In the genomic region with DNA sequence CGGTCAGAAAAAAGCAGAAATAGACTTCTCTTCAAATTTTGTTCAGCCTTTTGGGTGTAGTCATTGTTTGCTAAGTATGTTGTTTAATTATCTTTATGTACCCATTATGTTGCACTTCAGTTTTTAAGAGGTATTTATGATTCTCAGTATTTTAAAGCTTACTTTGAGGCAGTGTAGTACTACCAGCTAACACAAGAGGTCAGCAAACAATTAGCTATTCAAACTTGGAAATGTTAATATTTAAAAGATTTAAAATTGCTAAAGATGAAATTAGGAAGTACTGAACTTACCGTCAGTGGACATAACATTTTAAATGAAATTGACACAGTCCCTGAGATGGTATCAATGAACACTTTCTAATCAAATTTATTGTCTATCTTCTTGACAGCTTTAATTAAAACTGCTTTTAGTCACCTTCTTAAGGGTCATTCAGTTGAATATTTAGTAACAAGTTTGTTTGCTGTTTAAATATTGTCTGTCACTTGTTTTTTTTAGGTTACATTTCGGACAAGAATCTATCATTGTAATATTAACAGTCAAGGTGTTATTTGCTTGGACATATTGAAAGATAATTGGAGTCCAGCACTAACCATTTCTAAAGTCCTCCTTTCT, we compare ENCODE assay signal across 8 cellular contexts. TPM values are rescaled to one million over a fixed set of nuclear protein-coding genes. Genes with fewer than 3 reads are reported as not detected.
A peak's percentile ranks its signal among the peaks of the same experiment; 100 is the strongest.
DNase-seq lines count a peak whose midpoint lies in the region; ATAC-seq, FAIRE-seq and TF ChIP-seq lines count a peak whose summit lies in the region.

No MANE protein-coding gene starts in this region.

- in situ Hi-C loops in K562 (cut with MboI), result no loop called here

- no peaks in the 10 kb centered on the region for H3K79me1 ChIP-seq in neuronal stem cell (ENCODE audit: low read depth, low read length)

- no peak overlapping the region for H2BK120ac ChIP-seq in neuronal stem cell (ENCODE audit: low read depth, low read length)

- H3K9me3 ChIP-seq in K562 (replicated peaks; ENCODE audit: control insufficient read depth, insufficient read depth, low read depth, low read length), result no peaks in the 10 kb centered on the region
- H3K9me3 ChIP-seq in neuronal stem cell (replicated peaks in 1 of 2; ENCODE audit: control insufficient read depth in 2 of 2, insufficient read depth in 1 of 2, low read depth in 1 of 2, low read length in 2 of 2), result no peaks in the 10 kb centered on the region
- H3K9me3 ChIP-seq in WERI-Rb-1 (ENCODE audit: severe bottlenecking), result no peaks in the 10 kb centered on the region

- H3K27me3 ChIP-seq in K562 (ENCODE audit: control insufficient read depth in 2 of 2, insufficient read depth in 2 of 2, low read length in 2 of 2), result no peaks in the 10 kb centered on the region
- no peaks in the 10 kb centered on the region for H3K27me3 ChIP-seq in neuronal stem cell (ENCODE audit: control insufficient read depth in 3 of 3, insufficient read depth in 3 of 3, low read depth in 1 of 3, low read length in 3 of 3)
- H3K27me3 ChIP-seq in WERI-Rb-1 (ENCODE audit: insufficient read depth, low read depth, severe bottlenecking), result no peaks in the 10 kb centered on the region

- peaks cover 13% of the 10 kb centered on the region; the same call in 1 of the 3 replicates for H3K79me2 ChIP-seq in K562 (ENCODE audit: control insufficient read depth, insufficient read depth, low read length)

- H4K8ac ChIP-seq in neuronal stem cell (ENCODE audit: low read depth, low read length), result no peak overlapping the region

- H2BK5ac ChIP-seq in neuronal stem cell (ENCODE audit: low read length), result no peak overlapping the region

- H2AK5ac ChIP-seq in neuronal stem cell (ENCODE audit: low read depth, low read length), result no peak overlapping the region

- H3K4me3 ChIP-seq in K562 (no peak overlapping the region), neuronal stem cell (ENCODE audit: low read length in 2 of 2) (no peak overlapping the region), WERI-Rb-1 (ENCODE audit: low read depth, low read length) (no peak overlapping the region)

- no peak for DNase-seq in GM10266 (ENCODE audit: extremely low spot score)
- DNase-seq in HS-27A (ENCODE audit: low read depth), result peak; percentile 27
- peak in 2 of 4 experiments; percentile 30 to 58 for DNase-seq in K562 (ENCODE audit: extremely low read depth in 1 of 4, low spot score in 3 of 4)
- DNase-seq in left colon, result no peak
- no peak for DNase-seq in neuronal stem cell (ENCODE audit: low spot score)
- no peak for DNase-seq in WERI-Rb-1
- DNase-seq in activated CD8-positive, alpha-beta memory T cell treated with anti-CD3 and anti-CD28 coated beads, Interleukin-2, amount 10 ng/mL, durations not matched to agents 7 days and 5 days, result no peak

- no peak overlapping the region for H4K91ac ChIP-seq in neuronal stem cell (ENCODE audit: low read depth, low read length, poor library complexity)

- no peaks in the 10 kb centered on the region for H3K9me3 Mint-ChIP-seq in activated CD8-positive, alpha-beta memory T cell treated with anti-CD3 and anti-CD28 coated beads, Interleukin-2, amount 10 ng/mL, durations not matched to agents 7 days and 5 days (ENCODE audit: low read depth)

- no peak overlapping the region for H3K23ac ChIP-seq in neuronal stem cell (ENCODE audit: low read depth, low read length, poor library complexity)

- H3K14ac ChIP-seq in neuronal stem cell (ENCODE audit: low read length), result no peak overlapping the region

- ATAC-seq in K562, result peak; percentile 48; the same call in 1 of the 3 replicates
- peak; percentile 48 for ATAC-seq in left colon
- ATAC-seq in activated CD8-positive, alpha-beta memory T cell treated with anti-CD3 and anti-CD28 coated beads, Interleukin-2, amount 10 ng/mL, durations not matched to agents 7 days and 5 days, result no peak
- ATAC-seq in GM19328 (IDR thresholded peaks at IDR 0.05; ENCODE audit: unreplicated experiment), result no peak

- H3K18ac ChIP-seq in neuronal stem cell (ENCODE audit: low read length), result no peak overlapping the region

- no peak overlapping the region for H3K4ac ChIP-seq in neuronal stem cell (ENCODE audit: low read length)

- H3K27ac Mint-ChIP-seq in activated CD8-positive, alpha-beta memory T cell treated with anti-CD3 and anti-CD28 coated beads, Interleukin-2, amount 10 ng/mL, durations not matched to agents 7 days and 5 days, result no peak overlapping the region

- intact Hi-C loops in K562 (cut with micrococcal nuclease) (loop anchor here (2.0 to 10.0 kb wide), 4 partner anchors 58 to 350 kb away; no protein-coding TSS in a partner anchor), left colon (cut with DNase I, micrococcal nuclease) (loop anchor here in 1 of 2 donors (10.0 kb wide), 1 partner anchor 346 kb away; no protein-coding TSS in a partner anchor)

- H3K4me1 Mint-ChIP-seq in activated CD8-positive, alpha-beta memory T cell treated with anti-CD3 and anti-CD28 coated beads, Interleukin-2, amount 10 ng/mL, durations not matched to agents 7 days and 5 days, result no peaks in the 10 kb centered on the region

- POLR2A ChIA-PET in K562 (lab: Yijun Ruan, JAX), result interaction anchor here (0.7 to 3.1 kb wide), 5 partner anchors 9 to 696 kb away, joined by 3 to 22 read pairs (median 4); a partner anchor contains a TSS

- TF ChIP-seq EP300 in K562 (IDR thresholded peaks at IDR 0.05; ENCODE audit: low read length), result no peak

- H2BK15ac ChIP-seq in neuronal stem cell (ENCODE audit: low read length), result no peak overlapping the region

- H3K9ac ChIP-seq in K562 (ENCODE audit: insufficient read depth in 1 of 2, low read depth in 2 of 2, low read length in 2 of 2) (no peak overlapping the region), neuronal stem cell (ENCODE audit: low read depth, low read length, poor library complexity) (no peak overlapping the region)

- peak; percentile 91 to 92 for TF ChIP-seq RAD21 in K562 (CRISPR knock-in tag; conservative IDR thresholded peaks at IDR 0.05 in 1 of 2, IDR thresholded peaks at IDR 0.05 in 1 of 2)

- no peaks in the 10 kb centered on the region for H3K27me3 Mint-ChIP-seq in activated CD8-positive, alpha-beta memory T cell treated with anti-CD3 and anti-CD28 coated beads, Interleukin-2, amount 10 ng/mL, durations not matched to agents 7 days and 5 days

- BruUV-seq in K562 (replicated peaks; lab: Mats Ljungman, UMichigan), result no TSS peak

- TF ChIP-seq CTCF in GM10266 (IDR thresholded peaks at IDR 0.05; ENCODE audit: control insufficient read depth, insufficient read depth, low read depth, missing control alignments) (peak; percentile 68), K562 (IDR thresholded peaks at IDR 0.05 in 2 of 3, conservative IDR thresholded peaks at IDR 0.05 in 1 of 3; ENCODE audit: insufficient read depth in 2 of 3, low read depth in 1 of 3, low read length in 3 of 3) (peak; percentile 48 to 89 (median 52); a peak in 4 of 6 replicates), WERI-Rb-1 (IDR thresholded peaks at IDR 0.05; ENCODE audit: low read depth, low read length) (no peak; the same call in 1 of the 2 replicates)

- H3K27ac ChIP-seq in K562 (ENCODE audit: extremely low read depth, low read depth, low read length) (no peak overlapping the region), neuronal stem cell (replicated peaks; ENCODE audit: low read length) (no peak overlapping the region), WERI-Rb-1 (no peak overlapping the region)

- peak; percentile 62 for FAIRE-seq in K562 (lab: Jason Lieb, UNC)

- no peak overlapping the region for H3K4me3 Mint-ChIP-seq in activated CD8-positive, alpha-beta memory T cell treated with anti-CD3 and anti-CD28 coated beads, Interleukin-2, amount 10 ng/mL, durations not matched to agents 7 days and 5 days

- H4K20me1 ChIP-seq in K562 (replicated peaks; ENCODE audit: control insufficient read depth, insufficient read depth, low read length), result no peaks in the 10 kb centered on the region

- H3K4me1 ChIP-seq in K562 (replicated peaks in 1 of 2; ENCODE audit: control insufficient read depth in 2 of 2, insufficient read depth in 2 of 2, low read length in 2 of 2) (no peaks in the 10 kb centered on the region), neuronal stem cell (ENCODE audit: control insufficient read depth in 2 of 2, insufficient read depth in 1 of 2, low read depth in 1 of 2, low read length in 2 of 2) (peaks cover 0 to 7% of the 10 kb centered on the region in 2 donors)

- no peak for TF ChIP-seq POLR2A in K562 (conservative IDR thresholded peaks at IDR 0.05)

- H3K9me1 ChIP-seq in K562 (ENCODE audit: control insufficient read depth, insufficient read depth, low read length), result no peaks in the 10 kb centered on the region

- WGBS in K562 (ENCODE audit: insufficient coverage, low coverage, missing lambda C conversion rate), result 41% methylated on average over 3 of the region's 3 CpGs
- no CpG with 5 or more reads among the region's 3 CpGs for WGBS in neuronal stem cell (ENCODE audit: extremely low coverage in 2 of 2, insufficient read length in 2 of 2, insufficient replicate concordance in 1 of 2), 2 donors

- peaks cover 2% of the 10 kb centered on the region for H3K36me3 Mint-ChIP-seq in activated CD8-positive, alpha-beta memory T cell treated with anti-CD3 and anti-CD28 coated beads, Interleukin-2, amount 10 ng/mL, durations not matched to agents 7 days and 5 days

- H3K4me2 ChIP-seq in K562 (ENCODE audit: insufficient read depth, low read length) (no peak overlapping the region), neuronal stem cell (ENCODE audit: insufficient read depth, low read length, poor library complexity, severe bottlenecking) (no peak overlapping the region)

- CTCF ChIA-PET in K562 (lab: Yijun Ruan, JAX; ENCODE audit: low intra/inter-chr PET ratio), result interaction anchor here (1.2 to 2.1 kb wide), 5 partner anchors 98 to 796 kb away, joined by 4 to 14 read pairs (median 5); no protein-coding TSS in a partner anchor
- CTCF ChIA-PET in activated CD8-positive, alpha-beta memory T cell treated with anti-CD3 and anti-CD28 coated beads, Interleukin-2, amount 10 ng/mL, durations not matched to agents 7 days and 5 days (lab: Charles Lee), result interaction anchor here (0.6 to 2.9 kb wide), 13 partner anchors 9 to 350 kb away, joined by 3 to 8 read pairs (median 3); a partner anchor contains a TSS

- H3K36me3 ChIP-seq in K562 (ENCODE audit: control insufficient read depth, insufficient read depth, low read length), result peaks cover 57% of the 10 kb centered on the region
- peaks cover 3 to 81% of the 10 kb centered on the region in 2 donors for H3K36me3 ChIP-seq in neuronal stem cell (replicated peaks in 1 of 2; ENCODE audit: control insufficient read depth in 2 of 2, insufficient read depth in 2 of 2, low read length in 2 of 2)
- H3K36me3 ChIP-seq in WERI-Rb-1, result peaks cover 26% of the 10 kb centered on the region

- H2AFZ ChIP-seq in K562 (ENCODE audit: low read depth, low read length) (no peak overlapping the region), neuronal stem cell (ENCODE audit: low read length) (no peak overlapping the region)

- H2BK12ac ChIP-seq in neuronal stem cell (ENCODE audit: low read length), result no peak overlapping the region

RNA-seq across cellular contexts. Expression of a gene that starts 28.1 kb away (rescaled TPM):
- total RNA-seq in K562 (2011; cell fraction: chromatin; rRNA removed; ENCODE audit: low replicate concordance), result 6.4 and 13.1 TPM in 2 replicates
- 4.0 and 4.3 TPM in 2 replicates for total RNA-seq in K562 (2011; cell fraction: nucleolus; rRNA removed)
- 11.9 and 17.8 TPM in 2 replicates for total RNA-seq in K562 (2011; cell fraction: nucleoplasm; rRNA removed)
- total RNA-seq in K562 (2014; rRNA removed) (5.5 and 6.1 TPM in 2 replicates), K562 (2014; rRNA removed; fragmentation: Illumina TruSeq; extraction: Trizol) (8.4 TPM in 2 replicates), K562 (2015; rRNA removed; fragmentation: Illumina TruSeq; extraction: Trizol) (10.3 and 10.8 TPM in 2 replicates), K562 (2021) (4.3 and 5.1 TPM in 2 replicates), left colon (1 to 10 TPM; 3.4 to 5.4 TPM)
- polyA plus RNA-seq in K562 (2011; rRNA removed) (5.3 and 7.1 TPM in 2 replicates), K562 (2014; fragmentation: Illumina TruSeq; extraction: Trizol) (5.9 and 6.9 TPM in 2 replicates), K562 (2014; fragmentation: Nextera tagmentation; extraction: Ambion mirVana) (1 to 10 TPM; 5.5 to 5.6 TPM), K562 (2014; rRNA removed) (6.3 and 6.4 TPM in 2 replicates)
- polyA plus RNA-seq in K562 (2011; cell fraction: cytosol; rRNA removed), result 1.6 and 3.9 TPM in 2 replicates
- polyA plus RNA-seq in K562 (2011; cell fraction: nucleus; rRNA removed), result 3.1 and 3.7 TPM in 2 replicates
- polyA plus RNA-seq in K562 (2012), result 3.6 and 4.8 TPM in 2 replicates
- polyA minus RNA-seq in K562 (2011; rRNA and poly(A)+ RNA removed), result 6.5 and 8.6 TPM in 2 replicates
- 2.4 and 2.7 TPM in 2 replicates for polyA minus RNA-seq in K562 (2011; cell fraction: cytosol; rRNA and poly(A)+ RNA removed)
- polyA minus RNA-seq in K562 (2011; cell fraction: nucleus; rRNA and poly(A)+ RNA removed), result 6.5 and 9.6 TPM in 2 replicates
- 7.9 TPM for polyA plus RNA-seq in neuronal stem cell (2013, experiment 1 of 2)
- 8.2 TPM for polyA plus RNA-seq in neuronal stem cell (2013, experiment 2 of 2)
- 1 to 10 TPM; 3.4 to 3.8 TPM for total RNA-seq in activated CD8-positive, alpha-beta memory T cell treated with anti-CD3 and anti-CD28 coated beads, Interleukin-2, amount 10 ng/mL, durations not matched to agents 7 days and 5 days

RNA-seq across cellular contexts. Expression of a gene that starts 28.2 kb away (rescaled TPM):
- 238 and 411 TPM in 2 replicates for total RNA-seq in K562 (2011; cell fraction: chromatin; rRNA removed; ENCODE audit: low replicate concordance)
- total RNA-seq in K562 (2011; cell fraction: nucleolus; rRNA removed), result 765 and 867 TPM in 2 replicates
- 735 and 1,463 TPM in 2 replicates for total RNA-seq in K562 (2011; cell fraction: nucleoplasm; rRNA removed)
- total RNA-seq in K562 (2014; rRNA removed) (2,466 and 2,533 TPM in 2 replicates), K562 (2014; rRNA removed; fragmentation: Illumina TruSeq; extraction: Trizol) (1,923 and 2,393 TPM in 2 replicates), K562 (2015; rRNA removed; fragmentation: Illumina TruSeq; extraction: Trizol) (2,774 and 3,068 TPM in 2 replicates), K562 (2021) (2,579 and 2,753 TPM in 2 replicates), left colon (1,000 to 10,000 TPM; 1,192 to 1,307 TPM)
- polyA plus RNA-seq in K562 (2011; rRNA removed) (4,017 and 4,081 TPM in 2 replicates), K562 (2014; fragmentation: Illumina TruSeq; extraction: Trizol) (3,791 and 3,928 TPM in 2 replicates), K562 (2014; fragmentation: Nextera tagmentation; extraction: Ambion mirVana) (1,000 to 10,000 TPM; 7,800 to 8,850 TPM), K562 (2014; rRNA removed) (5,148 and 5,287 TPM in 2 replicates)
- 6,575 and 7,027 TPM in 2 replicates for polyA plus RNA-seq in K562 (2011; cell fraction: cytosol; rRNA removed)
- polyA plus RNA-seq in K562 (2011; cell fraction: nucleus; rRNA removed), result 1,268 and 2,124 TPM in 2 replicates
- 3,041 and 6,015 TPM in 2 replicates for polyA plus RNA-seq in K562 (2012)
- 1,404 and 1,476 TPM in 2 replicates for polyA minus RNA-seq in K562 (2011; rRNA and poly(A)+ RNA removed)
- polyA minus RNA-seq in K562 (2011; cell fraction: cytosol; rRNA and poly(A)+ RNA removed), result 1,271 and 1,367 TPM in 2 replicates
- polyA minus RNA-seq in K562 (2011; cell fraction: nucleus; rRNA and poly(A)+ RNA removed), result 253 and 438 TPM in 2 replicates
- 4,302 TPM for polyA plus RNA-seq in neuronal stem cell (2013, experiment 1 of 2)
- 4,254 TPM for polyA plus RNA-seq in neuronal stem cell (2013, experiment 2 of 2)
- total RNA-seq in activated CD8-positive, alpha-beta memory T cell treated with anti-CD3 and anti-CD28 coated beads, Interleukin-2, amount 10 ng/mL, durations not matched to agents 7 days and 5 days, result 1,000 to 10,000 TPM; 1,249 to 1,693 TPM

RNA-seq across cellular contexts. Expression of a gene that starts 56.4 kb away (rescaled TPM):
- total RNA-seq in K562 (2011; cell fraction: chromatin; rRNA removed; ENCODE audit: low replicate concordance), result 2.5 and 9.3 TPM in 2 replicates
- 1.5 and 1.7 TPM in 2 replicates for total RNA-seq in K562 (2011; cell fraction: nucleolus; rRNA removed)
- 2.7 and 3.3 TPM in 2 replicates for total RNA-seq in K562 (2011; cell fraction: nucleoplasm; rRNA removed)
- total RNA-seq in K562 (2014; rRNA removed) (2.6 and 2.9 TPM in 2 replicates), K562 (2014; rRNA removed; fragmentation: Illumina TruSeq; extraction: Trizol) (4.8 and 5.7 TPM in 2 replicates), K562 (2015; rRNA removed; fragmentation: Illumina TruSeq; extraction: Trizol) (3.2 and 3.6 TPM in 2 replicates), K562 (2021) (4.2 and 5.5 TPM in 2 replicates), left colon (10 to 100 TPM; 23.1 to 29.4 TPM)
- polyA plus RNA-seq in K562 (2011; rRNA removed) (1.6 and 2.5 TPM in 2 replicates), K562 (2014; fragmentation: Illumina TruSeq; extraction: Trizol) (3.2 and 3.3 TPM in 2 replicates), K562 (2014; fragmentation: Nextera tagmentation; extraction: Ambion mirVana) (1 to 10 TPM; 1.2 TPM), K562 (2014; rRNA removed) (1.3 and 2.2 TPM in 2 replicates)
- 0.51 and 0.77 TPM in 2 replicates for polyA plus RNA-seq in K562 (2011; cell fraction: cytosol; rRNA removed)
- polyA plus RNA-seq in K562 (2011; cell fraction: nucleus; rRNA removed), result 0.67 and 1.1 TPM in 2 replicates
- polyA plus RNA-seq in K562 (2012), result 1.9 and 2.7 TPM in 2 replicates
- polyA minus RNA-seq in K562 (2011; rRNA and poly(A)+ RNA removed), result 11.3 and 12.5 TPM in 2 replicates
- 3.2 and 3.5 TPM in 2 replicates for polyA minus RNA-seq in K562 (2011; cell fraction: cytosol; rRNA and poly(A)+ RNA removed)
- 1.3 and 2.7 TPM in 2 replicates for polyA minus RNA-seq in K562 (2011; cell fraction: nucleus; rRNA and poly(A)+ RNA removed)
- polyA plus RNA-seq in neuronal stem cell (2013, experiment 1 of 2), result 20.8 TPM
- polyA plus RNA-seq in neuronal stem cell (2013, experiment 2 of 2), result 20.8 TPM
- 1 to 10 TPM; 3.8 to 4.1 TPM for total RNA-seq in activated CD8-positive, alpha-beta memory T cell treated with anti-CD3 and anti-CD28 coated beads, Interleukin-2, amount 10 ng/mL, durations not matched to agents 7 days and 5 days

Comparison
In these comparisons a context has a peak if more than half of its experiments do, and no peak if none do; other contexts are left out.
1. ATAC-seq: peak in K562 (single experiment) and left colon (single experiment); none in activated CD8-positive, alpha-beta memory T cell treated with anti-CD3 and anti-CD28 coated beads, Interleukin-2, amount 10 ng/mL, durations not matched to agents 7 days and 5 days (single experiment) and GM19328 (single experiment).